In genomic region chr18:35267161-35267651, GRCh38 we compare ENCODE assay signal across 8 cellular contexts. TPM values are rescaled to one million over a fixed set of nuclear protein-coding genes. Genes with fewer than 3 reads are reported as not detected.
DNase-seq lines count a peak whose midpoint lies in the region; ATAC-seq and TF ChIP-seq lines count a peak whose summit lies in the region.

No MANE protein-coding gene starts in this region.

- TF ChIP-seq CTCF in DND-41 (IDR thresholded peaks at IDR 0.05; ENCODE audit: borderline replicate concordance, extremely low read depth, low read length, poor library complexity, severe bottlenecking) (no peak), right atrium auricular region (IDR thresholded peaks at IDR 0.05) (peak in 1 of 2 donors; percentile 37)

- DNase-seq in DND-41, result peak; percentile 74
- peak; percentile 41 to 51 for DNase-seq in SJCRH30
- no peak for DNase-seq in adipocyte (ENCODE audit: low read depth)
- DNase-seq in right atrium auricular region (ENCODE audit: low spot score), result peak; percentile 81
- no peak for DNase-seq in GDM1 (lab: John Stamatoyannopoulos, UW)
- DNase-seq in DMS53 (lab: John Stamatoyannopoulos, UW), result no peak

- H3K9me3 ChIP-seq in DND-41 (ENCODE audit: insufficient read depth, low read length, severe bottlenecking), result no peaks in the 10 kb centered on the region
- H3K9me3 ChIP-seq in SJCRH30 (replicated peaks), result no peaks in the 10 kb centered on the region
- peaks cover 5% of the 10 kb centered on the region for H3K9me3 ChIP-seq in adipocyte (ENCODE audit: control insufficient read depth, low read length)
- H3K9me3 ChIP-seq in right atrium auricular region, result no peaks in the 10 kb centered on the region

- peaks cover 25% of the 10 kb centered on the region for H3K4me1 ChIP-seq in DND-41 (ENCODE audit: insufficient read depth, low read length)
- H3K4me1 ChIP-seq in SJCRH30, result no peaks in the 10 kb centered on the region
- H3K4me1 ChIP-seq in adipocyte (ENCODE audit: control insufficient read depth, insufficient read depth, low read length), result no peaks in the 10 kb centered on the region
- H3K4me1 ChIP-seq in right atrium auricular region, result no peaks in the 10 kb centered on the region

- H3K27ac ChIP-seq in DND-41 (ENCODE audit: low read length) (peak overlapping the region; percentile 73), SJCRH30 (peak overlapping the region; percentile 74), right atrium auricular region (peak overlapping the region; percentile 88 to 90), skin epidermis (peak overlapping the region; percentile 20 to 89 (median 81))

- no peaks in the 10 kb centered on the region for H3K79me2 ChIP-seq in DND-41 (ENCODE audit: insufficient read depth, low read length)

- peak overlapping the region; percentile 70 for H3K9ac ChIP-seq in DND-41 (ENCODE audit: low read depth, low read length)
- H3K9ac ChIP-seq in adipocyte (ENCODE audit: low read length), result peak overlapping the region; percentile 83

- H3K36me3 ChIP-seq in DND-41 (ENCODE audit: insufficient read depth, low read length) (peaks cover 14% of the 10 kb centered on the region), SJCRH30 (peaks cover under 1% of the 10 kb centered on the region; the same call in 1 of the 2 replicates), adipocyte (ENCODE audit: control insufficient read depth, insufficient read depth, low read length, severe bottlenecking) (peaks cover 20% of the 10 kb centered on the region), right atrium auricular region (peaks cover 10% of the 10 kb centered on the region)

- no peaks in the 10 kb centered on the region for H4K20me1 ChIP-seq in DND-41 (ENCODE audit: insufficient read depth, low read length)

- peak overlapping the region; percentile 3 to 55; a peak in 3 of 4 replicates for H3K4me3 ChIP-seq in DND-41 (ENCODE audit: low read depth in 1 of 2, low read length in 2 of 2)
- peak overlapping the region; percentile 58 for H3K4me3 ChIP-seq in SJCRH30
- peak overlapping the region; percentile 84 for H3K4me3 ChIP-seq in adipocyte (ENCODE audit: low read length)
- peak overlapping the region; percentile 63 to 72 for H3K4me3 ChIP-seq in right atrium auricular region
- H3K4me3 ChIP-seq in skin epidermis, result peak overlapping the region; percentile 46 to 65 (median 50)

- H2AFZ ChIP-seq in DND-41 (ENCODE audit: low read depth, low read length), result peak overlapping the region; percentile 67

- H3K4me2 ChIP-seq in DND-41 (ENCODE audit: insufficient read depth, low read length), result peak overlapping the region; percentile 67

- ATAC-seq in DND-41 (ENCODE audit: insufficient read depth, low read depth) (peak; percentile 85), HG02798 (IDR thresholded peaks at IDR 0.05; ENCODE audit: poor library complexity, unreplicated experiment) (peak; percentile 49)

- H3K27me3 ChIP-seq in DND-41 (ENCODE audit: insufficient read depth, low read length, poor library complexity) (no peaks in the 10 kb centered on the region), SJCRH30 (no peaks in the 10 kb centered on the region), adipocyte (replicated peaks; ENCODE audit: control insufficient read depth, insufficient read depth, low read length) (no peaks in the 10 kb centered on the region), right atrium auricular region (no peaks in the 10 kb centered on the region)

RNA-seq across cellular contexts. Expression of gene ZSCAN30, which starts 22.8 kb away (rescaled TPM):
- total RNA-seq in SJCRH30 (2014; rRNA removed; shearing (Covaris generic)), result 8.1 and 8.4 TPM in 2 replicates
- total RNA-seq in right atrium auricular region, result 10 to 100 TPM; 12.8 to 18.7 TPM

RNA-seq across cellular contexts. Expression of gene ZNF397, which starts 26.4 kb away (rescaled TPM):
- total RNA-seq in SJCRH30 (2014; rRNA removed; shearing (Covaris generic)), result 7.9 and 8.6 TPM in 2 replicates
- 10 to 100 TPM; 11.3 to 12.0 TPM for total RNA-seq in right atrium auricular region

Comparison
In these comparisons a context has a peak if more than half of its experiments do, and no peak if none do; other contexts are left out.
1. DNase-seq: peak in DND-41 (single experiment), SJCRH30 (2 of 2) and right atrium auricular region (single experiment); none in adipocyte (single experiment), GDM1 (single experiment) and DMS53 (single experiment).
2. H3K4me3 ChIP-seq: peak in every context shown above with its lines; median percentile 84 in adipocyte; 68 in right atrium auricular region; 58 in SJCRH30; 50 in skin epidermis; 29 in DND-41.
3. Peak in every context shown above with its lines, with median percentiles within 50 percentile points of each other: H3K27ac ChIP-seq.